In the genomic region with DNA sequence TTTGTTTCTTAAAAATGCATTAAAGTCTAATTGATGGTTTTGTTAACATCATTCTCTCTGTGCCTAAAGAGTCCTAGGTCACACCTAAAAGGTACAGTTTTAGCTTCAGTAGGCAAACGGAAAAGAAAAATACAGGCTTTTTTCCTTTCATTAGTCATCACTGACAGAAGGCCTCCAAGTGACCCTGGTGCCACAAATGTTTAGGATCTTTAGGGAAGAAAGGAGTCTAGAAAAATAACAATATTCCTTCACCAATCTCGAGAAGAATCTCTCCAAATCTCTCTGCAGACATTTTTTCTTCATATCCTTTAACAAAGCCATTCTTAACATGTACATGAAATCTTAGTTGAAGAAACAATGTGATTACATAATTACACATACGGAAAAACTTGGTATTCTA, we compare ENCODE assay signal across 8 cellular contexts. TPM values are rescaled to one million over a fixed set of nuclear protein-coding genes. Genes with fewer than 3 reads are reported as not detected.
DNase-seq lines count a peak whose midpoint lies in the region; ATAC-seq and TF ChIP-seq lines count a peak whose summit lies in the region.

No MANE protein-coding gene starts in this region.

- H3K27ac Mint-ChIP-seq in CD14-positive monocyte: no peak overlapping the region
- peak overlapping the region; percentile 86 to 96 (median 88) for H3K27ac Mint-ChIP-seq in nephron

- peak overlapping the region in 38 of 59 donors; percentile 19 to 98 (median 96) for H3K27ac ChIP-seq in dorsolateral prefrontal cortex

- H3K4me3 Mint-ChIP-seq in CD14-positive monocyte (peak overlapping the region; percentile 58 to 96), nephron (peak overlapping the region; percentile 95 to 97 (median 95))

- H3K27me3 Mint-ChIP-seq in CD14-positive monocyte (ENCODE audit: low read depth in 3 of 3): peaks cover 19 to 32% (median 22%) of the 10 kb centered on the region in 3 donors
- H3K27me3 Mint-ChIP-seq in nephron (ENCODE audit: low read depth): no peaks in the 10 kb centered on the region

- DNase-seq in CD14-positive monocyte (ENCODE audit: low spot score): no peak
- no peak for DNase-seq in LNCaP clone FGC (ENCODE audit: low read depth)
- no peak for DNase-seq in dorsolateral prefrontal cortex
- DNase-seq in OCI-M2 (lab: John Stamatoyannopoulos, UW; ENCODE audit: unreplicated experiment): no peak
- no peak for DNase-seq in NCI-H2029 treated with DMSO at 0.1 percent for 48 hours (lab: John Stamatoyannopoulos, UW)
- DNase-seq in amygdala (lab: John Stamatoyannopoulos, UW): no peak

- H3K4me1 Mint-ChIP-seq in CD14-positive monocyte (peaks cover 15% of the 10 kb centered on the region), nephron (peaks cover 48% of the 10 kb centered on the region)

- no peak for TF ChIP-seq CTCF in CD14-positive monocyte (IDR thresholded peaks at IDR 0.05)
- TF ChIP-seq CTCF in LNCaP clone FGC (IDR thresholded peaks at IDR 0.05; ENCODE audit: control insufficient read depth, extremely low read depth, insufficient read depth): no peak
- TF ChIP-seq CTCF in dorsolateral prefrontal cortex (IDR thresholded peaks at IDR 0.05 in 54 of 56, conservative IDR thresholded peaks at IDR 0.05 in 2 of 56; ENCODE audit: low read depth in 1 of 56, partially characterized antibody in 56 of 56): no peak
- TF ChIP-seq CTCF in nephron (IDR thresholded peaks at IDR 0.05; ENCODE audit: unreplicated experiment in 3 of 3): no peak

- ATAC-seq in HG03342 (IDR thresholded peaks at IDR 0.05; ENCODE audit: unreplicated experiment): no peak

- H3K36me3 Mint-ChIP-seq in CD14-positive monocyte (peaks cover 0 to 4% of the 10 kb centered on the region in 2 donors), nephron (ENCODE audit: low read depth) (no peaks in the 10 kb centered on the region)

- peak overlapping the region; percentile 79; the same call in 1 of the 2 replicates for H3K4me3 ChIP-seq in LNCaP clone FGC (ENCODE audit: low read depth, low read length)
- H3K4me3 ChIP-seq in dorsolateral prefrontal cortex: peak overlapping the region; percentile 63 to 96 (median 87)

- intact Hi-C loops in CD14-positive monocyte (cut with micrococcal nuclease) (no loop called here), dorsolateral prefrontal cortex (cut with DNase I) (loop anchor here in 1 of 2 donors (10.0 kb wide), 1 partner anchor 74 kb away; no protein-coding TSS in a partner anchor)

- peaks cover 0 to 13% (median 1%) of the 10 kb centered on the region in 7 donors for H3K9me3 Mint-ChIP-seq in CD14-positive monocyte
- H3K9me3 Mint-ChIP-seq in nephron: no peaks in the 10 kb centered on the region

- H3K27me3 ChIP-seq in dorsolateral prefrontal cortex: no peaks in the 10 kb centered on the region

RNA-seq across cellular contexts. Expression of a gene that starts 2.0 kb away (rescaled TPM):
- polyA plus RNA-seq in CD14-positive monocyte: under 1 TPM; 0.23 to 0.36 TPM
- 10 to 100 TPM; 30.3 to 85.1 (median 60.2) TPM for total RNA-seq in dorsolateral prefrontal cortex

Comparison
In these comparisons a context has a peak if more than half of its experiments do, and no peak if none do; other contexts are left out.
1. H3K27ac Mint-ChIP-seq: peak in nephron (3 of 3); none in CD14-positive monocyte (0 of 7).